In genomic region chr18:45802814-45803492, GRCh38 we compare ENCODE assay signal across 9 cellular contexts. TPM values are rescaled to one million over a fixed set of nuclear protein-coding genes. Genes with fewer than 3 reads are reported as not detected.
DNase-seq lines count a peak whose midpoint lies in the region; ATAC-seq and TF ChIP-seq lines count a peak whose summit lies in the region.
"Had no signal": no experiment of that assay in that cellular context is flagged by ENCODE, and none has a peak within 500 bp of the region (broad histone marks: within the 10 kb centered on the region; RNA-seq: fewer than 3 reads in every experiment).

No MANE protein-coding gene starts in this region.

- H3K36me3 ChIP-seq in brain microvascular endothelial cell (replicated peaks): no peaks in the 10 kb centered on the region

- in situ Hi-C loops in Caki2 (cut with HindIII; ENCODE audit: low pct_unique_long_range_greater_than_20kb, low sequenced_read_pairs): no loop called here
- in situ Hi-C loops in brain microvascular endothelial cell (cut with HindIII; ENCODE audit: low pct_ligation_motif_present, low sequenced_read_pairs): no loop called here

- no peaks in the 10 kb centered on the region for H3K27me3 ChIP-seq in brain microvascular endothelial cell (replicated peaks)

- no peak for TF ChIP-seq CTCF in LNCaP clone FGC (IDR thresholded peaks at IDR 0.05; ENCODE audit: control insufficient read depth, extremely low read depth, insufficient read depth)
- no peak for TF ChIP-seq CTCF in brain microvascular endothelial cell (IDR thresholded peaks at IDR 0.05; ENCODE audit: low read depth, low read length, missing control alignments)

- DNase-seq in Caki2 (ENCODE audit: low read depth) (peak; percentile 76), LNCaP clone FGC (ENCODE audit: low read depth) (peak; percentile 98), brain microvascular endothelial cell (peak; percentile 97), non-pigmented ciliary epithelial cell (ENCODE audit: low read depth) (peak; percentile 97), NCI-H446 (lab: John Stamatoyannopoulos, UW) (no peak), GM19238 (ENCODE audit: insufficient read length, low spot score) (no peak), C1 segment of cervical spinal cord (lab: John Stamatoyannopoulos, UW) (no peak)
- DNase-seq: NCI-H446 treated with DMSO at 0.1 percent for 48 hours had no signal

- H3K4me3 ChIP-seq in LNCaP clone FGC (ENCODE audit: low read depth, low read length) (peak overlapping the region; percentile 11; the same call in 1 of the 2 replicates), brain microvascular endothelial cell (ENCODE audit: low read depth, low read length) (peak overlapping the region; percentile 5)

- H3K27ac ChIP-seq in brain microvascular endothelial cell: peak overlapping the region; percentile 95

- no peak for ATAC-seq in GM21381 (IDR thresholded peaks at IDR 0.05; ENCODE audit: unreplicated experiment)

RNA-seq across cellular contexts. Expression of gene SIGLEC15, which starts 22.5 kb away (rescaled TPM):
- 0.07 and 2.2 TPM in 2 replicates for total RNA-seq in Caki2 (2014; rRNA removed; shearing (Covaris generic); ENCODE audit: low replicate concordance)

Comparison
In these comparisons a context has a peak if more than half of its experiments do, and no peak if none do; other contexts are left out.
1. DNase-seq: peak in Caki2 (single experiment), LNCaP clone FGC (single experiment), brain microvascular endothelial cell (single experiment) and non-pigmented ciliary epithelial cell (single experiment); none in NCI-H446 (0 of 2), GM19238 (single experiment) and C1 segment of cervical spinal cord (0 of 14).